ENCODE assay signal across 34 cellular contexts in genomic region chr4:52292245-52292644, GRCh38.
"Had no signal": no experiment of that assay in that cellular context is flagged by ENCODE, and none has a peak within 500 bp of the region (broad histone marks: within the 10 kb centered on the region; RNA-seq: fewer than 3 reads in every experiment).

No MANE protein-coding gene starts in this region.

- H3K27ac ChIP-seq: adrenal gland, body of pancreas, breast epithelium, Peyer's patch, SJSA1 had no signal

- H3K4me2 ChIP-seq: SK-N-SH had no signal

- H3K4me1 ChIP-seq: adrenal gland, body of pancreas, breast epithelium, Peyer's patch, SJSA1 had no signal

- DNase-seq: activated B cell treated with CpG ODN at 0.5 μM for 24 hours; activated CD4-positive, alpha-beta memory T cell treated with anti-CD3 and anti-CD28 coated beads for 36 hours; activated CD4-positive, alpha-beta T cell treated with anti-CD3 and anti-CD28 coated beads for 4 hours; activated CD4-positive, alpha-beta T cell treated with anti-CD3 and anti-CD28 coated beads, Interleukin-2, amount 50 U/mL, for 1 hour; activated CD4-positive, CD25-positive, alpha-beta regulatory T cell treated with anti-CD3 and anti-CD28 coated beads, Interleukin-2, amount 50 U/mL, for 72 hours; activated CD8-positive, alpha-beta memory T cell treated with anti-CD3 and anti-CD28 coated beads, Interleukin-2, amount 50 U/mL, for 4 hours; activated gamma-delta T cell treated with Interleukin-2 at 50 U/mL for 16 hours; activated naive CD4-positive, alpha-beta T cell treated with anti-CD3 and anti-CD28 coated beads for 36 hours; activated T-cell treated with anti-CD3 and anti-CD28 coated beads for 4 hours; activated T-cell treated with anti-CD3 and anti-CD28 coated beads, Interleukin-2, amount 50 U/mL, for 4 hours; adrenal gland; body of pancreas; MG63; NCI-H1048; NCI-H1105 treated with DMSO at 0.1 percent for 48 hours; NCI-H1436; NCI-H1694; NCI-H1930; NCI-H2081 treated with DMSO at 0.1 percent for 48 hours; NCI-H345; NCI-H524 treated with DMSO at 0.1 percent for 48 hours; NK-92 treated with Interleukin-12 subunit alpha and Interleukin-12 subunit beta, amount 100 ng/mL, for 24 hours; PC-3; Peyer's patch; SHP77; SK-N-SH had no signal

- H3K9me3 Mint-ChIP-seq: activated B cell treated with CpG ODN at 0.5 μM for 24 hours; activated CD4-positive, alpha-beta memory T cell treated with anti-CD3 and anti-CD28 coated beads for 36 hours; activated naive CD4-positive, alpha-beta T cell treated with anti-CD3 and anti-CD28 coated beads for 36 hours; activated naive CD4-positive, alpha-beta T cell treated with anti-CD3 and anti-CD28 coated beads, Interleukin-2, amount 50 U/mL, for 72 hours; activated T-cell treated with anti-CD3 and anti-CD28 coated beads, Interleukin-2, amount 50 U/mL, for 4 hours; activated T-helper 1 cell treated with anti-CD3 and anti-CD28 coated beads, Interleukin-12 subunit alpha, Interleukin-12 subunit beta, Interleukin-2, Interleukin-4 antibody, amounts not matched to agents 30 ng/mL and 10 ng/mL and 1 ng/mL, durations not matched to agents 14 hours and 24 hours and 36 hours; T-helper 1 cell treated with Interleukin-12 subunit alpha and Interleukin-12 subunit beta and Interleukin-4 antibody, amounts not matched to agents 30 μg/mL and 1 μg/mL, for 36 hours; T-helper 2 cell treated with Interferon-gamma antibody and Interleukin-4, amounts not matched to agents 5 μg/mL and 100 μg/mL, for 36 hours had no signal

- H3K4me3 Mint-ChIP-seq: activated B cell treated with CpG ODN at 0.5 μM for 24 hours; activated CD4-positive, alpha-beta memory T cell treated with anti-CD3 and anti-CD28 coated beads for 36 hours; activated naive CD4-positive, alpha-beta T cell treated with anti-CD3 and anti-CD28 coated beads for 36 hours; activated T-cell treated with anti-CD3 and anti-CD28 coated beads, Interleukin-2, amount 50 U/mL, for 4 hours; activated T-helper 1 cell treated with anti-CD3 and anti-CD28 coated beads, Interleukin-12 subunit alpha, Interleukin-12 subunit beta, Interleukin-2, Interleukin-4 antibody, amounts not matched to agents 30 ng/mL and 10 ng/mL and 1 ng/mL, durations not matched to agents 14 hours and 24 hours and 36 hours; T-helper 1 cell treated with Interleukin-12 subunit alpha and Interleukin-12 subunit beta and Interleukin-4 antibody, amounts not matched to agents 30 μg/mL and 1 μg/mL, for 36 hours; T-helper 2 cell treated with Interferon-gamma antibody and Interleukin-4, amounts not matched to agents 5 μg/mL and 100 μg/mL, for 36 hours had no signal

- H3K4me1 Mint-ChIP-seq: activated B cell treated with CpG ODN at 0.5 μM for 24 hours had no signal

- H3K27ac Mint-ChIP-seq: activated B cell treated with CpG ODN at 0.5 μM for 24 hours; activated CD4-positive, alpha-beta memory T cell treated with anti-CD3 and anti-CD28 coated beads for 36 hours; activated naive CD4-positive, alpha-beta T cell treated with anti-CD3 and anti-CD28 coated beads for 36 hours; activated naive CD4-positive, alpha-beta T cell treated with anti-CD3 and anti-CD28 coated beads, Interleukin-2, amount 50 U/mL, for 72 hours; activated T-helper 1 cell treated with anti-CD3 and anti-CD28 coated beads, Interleukin-12 subunit alpha, Interleukin-12 subunit beta, Interleukin-2, Interleukin-4 antibody, amounts not matched to agents 30 ng/mL and 10 ng/mL and 1 ng/mL, durations not matched to agents 14 hours and 24 hours and 36 hours; T-helper 1 cell treated with Interleukin-12 subunit alpha and Interleukin-12 subunit beta and Interleukin-4 antibody, amounts not matched to agents 30 μg/mL and 1 μg/mL, for 36 hours; T-helper 2 cell treated with Interferon-gamma antibody and Interleukin-4, amounts not matched to agents 5 μg/mL and 100 μg/mL, for 36 hours had no signal

- H3K36me3 Mint-ChIP-seq: activated CD4-positive, alpha-beta memory T cell treated with anti-CD3 and anti-CD28 coated beads for 36 hours; activated naive CD4-positive, alpha-beta T cell treated with anti-CD3 and anti-CD28 coated beads, Interleukin-2, amount 50 U/mL, for 72 hours had no signal

- H3K9me2 ChIP-seq: SK-N-SH had no signal

- H3K9me3 ChIP-seq: adrenal gland, body of pancreas, breast epithelium, MG63, Peyer's patch, SJSA1, SK-N-SH had no signal

- H3K27me3 Mint-ChIP-seq: activated B cell treated with CpG ODN at 0.5 μM for 24 hours; activated CD4-positive, alpha-beta memory T cell treated with anti-CD3 and anti-CD28 coated beads for 36 hours had no signal

- H3K27me3 ChIP-seq: adrenal gland, body of pancreas, breast epithelium, MG63, Peyer's patch, SJSA1 had no signal

- ATAC-seq: activated naive CD4-positive, alpha-beta T cell treated with anti-CD3 and anti-CD28 coated beads, Interleukin-2, amount 50 U/mL, for 72 hours; activated T-cell treated with anti-CD3 and anti-CD28 coated beads, Interleukin-2, amount 50 U/mL, for 4 hours; body of pancreas; PC-3 had no signal

- H3K9ac ChIP-seq: SK-N-SH had no signal

- H3K4me3 ChIP-seq: adrenal gland, body of pancreas, breast epithelium, MG63, Peyer's patch, SJSA1 had no signal

- FAIRE-seq: astrocyte, TTC549 had no signal

- H3K36me3 ChIP-seq: adrenal gland, breast epithelium, MG63, Peyer's patch, SJSA1 had no signal
